ENCODE assay signal across 8 cellular contexts in genomic region chr17:78416791-78417530, GRCh38. TPM values are rescaled to one million over a fixed set of nuclear protein-coding genes. Genes with fewer than 3 reads are reported as not detected.
DNase-seq lines count a peak whose midpoint lies in the region; ATAC-seq and TF ChIP-seq lines count a peak whose summit lies in the region.

No MANE protein-coding gene starts in this region.

- H3K27me3 Mint-ChIP-seq in CD4-positive, CD25-positive, alpha-beta regulatory T cell: no peaks in the 10 kb centered on the region

- no peaks in the 10 kb centered on the region for H3K9me3 Mint-ChIP-seq in CD4-positive, CD25-positive, alpha-beta regulatory T cell

- peaks cover 1 to 66% (median 36%) of the 10 kb centered on the region in 4 donors for H3K4me1 Mint-ChIP-seq in CD4-positive, CD25-positive, alpha-beta regulatory T cell

- no peak overlapping the region for H3K27ac ChIP-seq in CD4-positive, CD25-positive, alpha-beta regulatory T cell (ENCODE audit: insufficient read depth, low read length, poor library complexity, severe bottlenecking)
- H3K27ac ChIP-seq in SK-N-MC (peak overlapping the region; percentile 54), osteoblast (ENCODE audit: low read depth, low read length) (peak overlapping the region; percentile 83)

- peak overlapping the region; percentile 52 for H3K4me2 ChIP-seq in osteoblast (ENCODE audit: insufficient read depth, low read length)

- no peaks in the 10 kb centered on the region for H3K27me3 ChIP-seq in CD4-positive, CD25-positive, alpha-beta regulatory T cell (ENCODE audit: control insufficient read depth, insufficient read depth, low read length)
- no peaks in the 10 kb centered on the region for H3K27me3 ChIP-seq in osteoblast (ENCODE audit: insufficient read depth, low read length)

- H4K20me1 ChIP-seq in osteoblast (ENCODE audit: insufficient read depth, low read length): peaks cover 21% of the 10 kb centered on the region

- H2AFZ ChIP-seq in osteoblast (ENCODE audit: low read length): no peak overlapping the region

- TF ChIP-seq CTCF in fibroblast of mammary gland (conservative IDR thresholded peaks at IDR 0.05; ENCODE audit: control insufficient read depth, insufficient read depth, low read depth, low read length) (no peak), osteoblast (IDR thresholded peaks at IDR 0.05; ENCODE audit: extremely low read depth, low read depth, low read length) (no peak)

- peak overlapping the region; percentile 43 to 90 (median 74) for H3K27ac Mint-ChIP-seq in CD4-positive, CD25-positive, alpha-beta regulatory T cell

- peaks cover 42% of the 10 kb centered on the region for H3K36me3 ChIP-seq in CD4-positive, CD25-positive, alpha-beta regulatory T cell (ENCODE audit: control insufficient read depth, insufficient read depth, low read length)
- H3K36me3 ChIP-seq in SK-N-MC (ENCODE audit: insufficient read depth, low read length): peaks cover 19% of the 10 kb centered on the region; the same call in 1 of the 2 replicates
- peaks cover 25% of the 10 kb centered on the region for H3K36me3 ChIP-seq in osteoblast (ENCODE audit: insufficient read depth, low read length)

- peak overlapping the region; percentile 8 for H3K9ac ChIP-seq in SK-N-MC (ENCODE audit: insufficient read length)

- peak overlapping the region in 2 of 4 donors; percentile 35 to 70 for H3K4me3 Mint-ChIP-seq in CD4-positive, CD25-positive, alpha-beta regulatory T cell

- no peak for ATAC-seq in CD4-positive, CD25-positive, alpha-beta regulatory T cell (ENCODE audit: low read depth in 2 of 2)
- ATAC-seq in HG03159 (IDR thresholded peaks at IDR 0.05; ENCODE audit: unreplicated experiment): no peak
- no peak for ATAC-seq in GM21515 (IDR thresholded peaks at IDR 0.05; ENCODE audit: unreplicated experiment)

- H3K9me3 ChIP-seq in CD4-positive, CD25-positive, alpha-beta regulatory T cell (ENCODE audit: control insufficient read depth in 2 of 2, low read length in 2 of 2): no peaks in the 10 kb centered on the region
- no peaks in the 10 kb centered on the region for H3K9me3 ChIP-seq in SK-N-MC (ENCODE audit: low read depth, low read length)
- H3K9me3 ChIP-seq in osteoblast (ENCODE audit: low read depth, low read length): no peaks in the 10 kb centered on the region

- H3K36me3 Mint-ChIP-seq in CD4-positive, CD25-positive, alpha-beta regulatory T cell: peaks cover 22% of the 10 kb centered on the region

- no peak for DNase-seq in CD4-positive, CD25-positive, alpha-beta regulatory T cell
- DNase-seq in SK-N-MC (ENCODE audit: low read depth, low spot score) (no peak), fibroblast of mammary gland (ENCODE audit: low read depth) (peak; percentile 33), osteoblast (ENCODE audit: insufficient read length, low spot score, missing footprints) (peak; percentile 85), NCI-H748 (lab: John Stamatoyannopoulos, UW; ENCODE audit: unreplicated experiment) (no peak), activated gamma-delta T cell treated with Interleukin-2 at 50 U/mL for 16 hours (no peak)

- peaks cover 34% of the 10 kb centered on the region for H3K4me1 ChIP-seq in CD4-positive, CD25-positive, alpha-beta regulatory T cell (ENCODE audit: control insufficient read depth, insufficient read depth, low read length, poor library complexity, severe bottlenecking)
- H3K4me1 ChIP-seq in osteoblast (ENCODE audit: insufficient read depth, low read length): peaks cover 39% of the 10 kb centered on the region

- no peak overlapping the region for H3K4me3 ChIP-seq in CD4-positive, CD25-positive, alpha-beta regulatory T cell (ENCODE audit: low read depth, low read length)
- H3K4me3 ChIP-seq in SK-N-MC: no peak overlapping the region
- no peak overlapping the region for H3K4me3 ChIP-seq in fibroblast of mammary gland (ENCODE audit: control insufficient read depth, low read depth, low read length)
- H3K4me3 ChIP-seq in osteoblast (ENCODE audit: insufficient read depth, low read length): peak overlapping the region; percentile 13

- peaks cover 45% of the 10 kb centered on the region for H3K79me2 ChIP-seq in osteoblast (ENCODE audit: insufficient read depth, low read length)

RNA-seq across cellular contexts. Expression of gene PGS1, which starts 38.5 kb away (rescaled TPM):
- 50.1 TPM for total RNA-seq in CD4-positive, CD25-positive, alpha-beta regulatory T cell
- polyA plus RNA-seq in CD4-positive, CD25-positive, alpha-beta regulatory T cell: 10 to 100 TPM; 29.6 to 35.4 (median 31.5) TPM
- 34.4 and 39.5 TPM in 2 replicates for total RNA-seq in osteoblast

RNA-seq across cellular contexts. Expression of gene SOCS3, which starts 57.1 kb away (rescaled TPM):
- 218 TPM for total RNA-seq in CD4-positive, CD25-positive, alpha-beta regulatory T cell
- polyA plus RNA-seq in CD4-positive, CD25-positive, alpha-beta regulatory T cell: 10 to 100 TPM; 26.4 to 74.2 (median 51.2) TPM
- 78.1 and 95.2 TPM in 2 replicates for total RNA-seq in osteoblast

Comparison
In these comparisons a context has a peak if more than half of its experiments do, and no peak if none do; other contexts are left out.
1. DNase-seq: peak in fibroblast of mammary gland (single experiment) and osteoblast (single experiment); none in CD4-positive, CD25-positive, alpha-beta regulatory T cell (0 of 3), SK-N-MC (single experiment), NCI-H748 (single experiment) and activated gamma-delta T cell treated with Interleukin-2 at 50 U/mL for 16 hours (single experiment).